Comparison of ENCODE assay signal across 24 cellular contexts in the genomic region with DNA sequence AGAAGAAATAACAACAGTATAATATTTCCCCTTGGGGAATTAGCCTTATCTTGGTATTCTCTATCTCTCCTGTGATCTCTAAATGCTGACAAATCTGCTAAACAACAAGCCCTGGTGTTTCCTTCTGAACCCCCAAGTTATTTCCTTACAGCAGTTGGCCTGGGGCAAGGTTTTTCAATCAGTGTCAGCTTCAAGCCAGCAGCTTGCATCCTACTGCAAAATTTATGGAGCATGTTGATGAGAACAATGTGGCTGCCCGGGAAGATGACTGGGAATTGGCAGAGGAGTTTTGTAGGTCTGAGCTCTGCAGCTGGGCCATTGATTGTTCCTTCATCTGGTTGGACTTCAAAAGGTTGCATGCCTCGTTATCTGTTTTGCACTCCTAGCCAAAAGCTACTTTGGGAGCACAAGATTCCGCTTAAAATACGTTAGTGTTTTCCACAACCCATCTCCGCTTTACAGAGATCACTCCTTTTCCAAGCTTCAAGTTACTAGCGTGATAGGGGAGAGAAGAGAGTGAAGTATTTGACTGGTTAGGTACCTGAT.
A peak's percentile ranks its signal among the peaks of the same experiment; 100 is the strongest.
DNase-seq lines count a peak whose midpoint lies in the region; ATAC-seq and TF ChIP-seq lines count a peak whose summit lies in the region.
"Had no signal": no experiment of that assay in that cellular context is flagged by ENCODE, and none has a peak within 500 bp of the region (broad histone marks: within the 10 kb centered on the region; RNA-seq: fewer than 3 reads in every experiment).

No MANE protein-coding gene starts in this region.

- no peaks in the 10 kb centered on the region for H3K27me3 Mint-ChIP-seq in HFFc6 (ENCODE audit: insufficient read depth)
- H3K27me3 Mint-ChIP-seq: naive thymus-derived CD4-positive, alpha-beta T cell had no signal

- H3K9me3 ChIP-seq in NT2/D1 (ENCODE audit: insufficient read depth, low read length) (no peaks in the 10 kb centered on the region), hepatocyte (ENCODE audit: low read depth) (no peaks in the 10 kb centered on the region), body of pancreas (no peaks in the 10 kb centered on the region)
- H3K9me3 ChIP-seq: SJCRH30, thoracic aorta had no signal

- H3K27ac Mint-ChIP-seq in HFFc6, result no peak overlapping the region
- H3K27ac Mint-ChIP-seq: CD8-positive, alpha-beta T cell; naive thymus-derived CD4-positive, alpha-beta T cell; stimulated activated effector memory CD8-positive, alpha-beta T cell treated with anti-CD3 and anti-CD28 coated beads, Interleukin-12 subunit alpha, Interleukin-12 subunit beta, amount 100 ng/mL, for 72 hours; T-helper 1 cell treated with Interleukin-12 subunit alpha and Interleukin-12 subunit beta and Interleukin-4 antibody, amounts not matched to agents 30 μg/mL and 1 μg/mL, for 36 hours had no signal

- TF ChIP-seq CTCF in HFFc6 (IDR thresholded peaks at IDR 0.05), result no peak
- no peak for TF ChIP-seq CTCF in hepatocyte (IDR thresholded peaks at IDR 0.05; ENCODE audit: poor library complexity)
- no peak for TF ChIP-seq CTCF in body of pancreas (IDR thresholded peaks at IDR 0.05)

- H3K4me3 Mint-ChIP-seq in HFFc6, result no peak overlapping the region
- H3K4me3 Mint-ChIP-seq: CD8-positive, alpha-beta T cell; naive thymus-derived CD4-positive, alpha-beta T cell; stimulated activated effector memory CD8-positive, alpha-beta T cell treated with anti-CD3 and anti-CD28 coated beads, Interleukin-12 subunit alpha, Interleukin-12 subunit beta, amount 100 ng/mL, for 72 hours; T-helper 1 cell treated with Interleukin-12 subunit alpha and Interleukin-12 subunit beta and Interleukin-4 antibody, amounts not matched to agents 30 μg/mL and 1 μg/mL, for 36 hours had no signal

- H3K36me3 ChIP-seq in NT2/D1 (ENCODE audit: insufficient read depth, insufficient read length, low read length) (no peaks in the 10 kb centered on the region), hepatocyte (replicated peaks; ENCODE audit: insufficient read depth, low read depth) (no peaks in the 10 kb centered on the region), body of pancreas (replicated peaks in 1 of 2; ENCODE audit: insufficient read depth in 1 of 2, low read depth in 2 of 2) (no peaks in the 10 kb centered on the region)
- H3K36me3 ChIP-seq: SJCRH30, thoracic aorta had no signal

- no peak overlapping the region for H3K4me3 ChIP-seq in NT2/D1 (ENCODE audit: insufficient read length, low read depth)
- H3K4me3 ChIP-seq in hepatocyte, result no peak overlapping the region
- no peak overlapping the region for H3K4me3 ChIP-seq in body of pancreas
- H3K4me3 ChIP-seq: lung, PC-9, SJCRH30, thoracic aorta had no signal

- no peaks in the 10 kb centered on the region for H3K9me3 Mint-ChIP-seq in HFFc6
- H3K9me3 Mint-ChIP-seq: CD8-positive, alpha-beta T cell had no signal

- no peak for TF ChIP-seq POLR2A in body of pancreas (IDR thresholded peaks at IDR 0.05)

- DNase-seq in HFFc6 (peak; percentile 38), NT2/D1 (ENCODE audit: low read depth, low spot score) (peak; percentile 16), hepatocyte (ENCODE audit: low spot score) (no peak), retina (peak; percentile 62), body of pancreas (no peak), left cardiac atrium (no peak)
- DNase-seq: activated CD4-positive, alpha-beta T cell treated with anti-CD3 and anti-CD28 coated beads, Interleukin-2, amount 50 U/mL, for 48 hours; activated effector memory CD4-positive, alpha-beta T cell treated with anti-CD3 and anti-CD28 coated beads, Interleukin-2, amount 50 U/mL, for 16 hours; CD8-positive, alpha-beta T cell; cortex of kidney; DMS153; GOT3; naive thymus-derived CD4-positive, alpha-beta T cell; NCI-H1048 had no signal

- H4K20me1 ChIP-seq in hepatocyte (ENCODE audit: insufficient read depth, poor library complexity, severe bottlenecking), result no peaks in the 10 kb centered on the region

- no peaks in the 10 kb centered on the region for H3K79me2 ChIP-seq in hepatocyte
- H3K79me2 ChIP-seq: parathyroid adenoma had no signal

- no peaks in the 10 kb centered on the region for H3K36me3 Mint-ChIP-seq in HFFc6 (ENCODE audit: low read depth)
- H3K36me3 Mint-ChIP-seq: CD8-positive, alpha-beta T cell; naive thymus-derived CD4-positive, alpha-beta T cell; stimulated activated effector memory CD8-positive, alpha-beta T cell treated with anti-CD3 and anti-CD28 coated beads, Interleukin-12 subunit alpha, Interleukin-12 subunit beta, amount 100 ng/mL, for 72 hours had no signal

- H3K4me1 ChIP-seq in NT2/D1 (ENCODE audit: insufficient read depth, insufficient read length) (no peaks in the 10 kb centered on the region), hepatocyte (ENCODE audit: insufficient read depth) (no peaks in the 10 kb centered on the region), body of pancreas (no peaks in the 10 kb centered on the region)
- H3K4me1 ChIP-seq: parathyroid adenoma, SJCRH30 had no signal

- H3K4me1 Mint-ChIP-seq in HFFc6 (ENCODE audit: low read depth), result peaks cover 32% of the 10 kb centered on the region
- H3K4me1 Mint-ChIP-seq: naive thymus-derived CD4-positive, alpha-beta T cell; stimulated activated effector memory CD8-positive, alpha-beta T cell treated with anti-CD3 and anti-CD28 coated beads, Interleukin-12 subunit alpha, Interleukin-12 subunit beta, amount 100 ng/mL, for 72 hours had no signal

- H3K27ac ChIP-seq in hepatocyte, result peak overlapping the region; percentile 3
- H3K27ac ChIP-seq in body of pancreas, result no peak overlapping the region
- H3K27ac ChIP-seq: parathyroid adenoma, PC-9, SJCRH30, thoracic aorta, VCaP had no signal

- no peak overlapping the region for H3K9ac ChIP-seq in NT2/D1 (ENCODE audit: insufficient read length, low read depth)
- H3K9ac ChIP-seq: parathyroid adenoma had no signal

- H3K4me2 ChIP-seq in hepatocyte, result peak overlapping the region; percentile 41
- H3K4me2 ChIP-seq: PC-9 had no signal

- H3K27me3 ChIP-seq in NT2/D1 (ENCODE audit: insufficient read depth, insufficient read length) (no peaks in the 10 kb centered on the region), hepatocyte (no peaks in the 10 kb centered on the region), body of pancreas (no peaks in the 10 kb centered on the region)
- H3K27me3 ChIP-seq: SJCRH30 had no signal

- H2AFZ ChIP-seq in hepatocyte, result no peak overlapping the region
- H2AFZ ChIP-seq: parathyroid adenoma, PC-9 had no signal

- no peaks in the 10 kb centered on the region for H3K9me2 ChIP-seq in hepatocyte (replicated peaks; ENCODE audit: insufficient read depth)

- 47% methylated on average over 6 of the region's 6 CpGs for WGBS in hepatocyte (ENCODE audit: low lambda C conversion rate, missing lambda C conversion rate)
- 39 to 60% methylated on average over 6 of the region's 6 CpGs for WGBS in body of pancreas, 2 donors

- intact Hi-C loops in body of pancreas (cut with DNase I), result no loop called here
- intact Hi-C loops in left cardiac atrium (cut with DNase I), result no loop called here

- ATAC-seq in body of pancreas (no peak), GM18511 (IDR thresholded peaks at IDR 0.05; ENCODE audit: unreplicated experiment) (no peak), left cardiac atrium (no peak), HG03354 (IDR thresholded peaks at IDR 0.05; ENCODE audit: poor library complexity, severe bottlenecking, unreplicated experiment) (no peak)
- ATAC-seq: CD8-positive, alpha-beta T cell; naive thymus-derived CD4-positive, alpha-beta T cell; stimulated activated effector memory CD8-positive, alpha-beta T cell treated with anti-CD3 and anti-CD28 coated beads, Interleukin-12 subunit alpha, Interleukin-12 subunit beta, amount 100 ng/mL, for 72 hours had no signal

Comparison
In these comparisons a context has a peak if more than half of its experiments do, and no peak if none do; other contexts are left out.
1. DNase-seq: peak in HFFc6 (single experiment), NT2/D1 (single experiment) and retina (single experiment); none in hepatocyte (single experiment), body of pancreas (0 of 4) and left cardiac atrium (single experiment).